ENCODE assay signal across 11 cellular contexts in the genomic region with DNA sequence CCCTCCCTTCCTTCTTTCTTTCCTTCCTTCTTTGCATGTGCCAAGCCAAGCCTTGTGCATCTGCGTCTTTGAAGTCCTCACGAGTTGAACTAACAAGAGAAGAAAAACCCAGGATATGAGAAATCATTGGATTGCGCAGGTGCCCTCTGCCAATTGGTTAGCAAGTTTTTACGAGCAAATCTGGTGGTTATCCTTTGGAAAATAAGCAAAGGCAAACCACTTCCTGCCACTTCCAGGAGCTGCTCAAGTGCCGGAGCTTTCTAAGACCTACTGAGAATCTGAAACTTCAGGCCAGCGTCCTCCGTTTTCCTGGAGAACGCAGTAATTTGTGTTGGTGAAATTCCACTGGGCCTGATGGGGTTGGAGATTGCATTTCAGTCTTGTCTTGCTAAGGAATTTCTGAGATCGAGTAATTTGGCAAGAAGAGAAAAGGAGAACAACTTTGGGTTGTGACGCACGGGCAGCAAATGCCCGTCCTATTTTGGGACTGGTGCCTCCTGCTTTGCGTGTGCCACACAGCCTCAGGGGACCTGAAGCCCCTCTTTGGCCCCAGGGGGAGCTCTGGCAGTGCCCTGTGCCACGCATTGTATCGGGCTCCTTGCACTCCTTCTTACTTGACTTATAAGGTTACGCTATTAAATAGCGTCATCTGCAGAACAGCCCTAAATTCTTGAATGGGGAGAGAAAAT. TPM values are rescaled to one million over a fixed set of nuclear protein-coding genes. Genes with fewer than 3 reads are reported as not detected.
DNase-seq lines count a peak whose midpoint lies in the region; ATAC-seq and TF ChIP-seq lines count a peak whose summit lies in the region.
"Had no signal": no experiment of that assay in that cellular context is flagged by ENCODE, and none has a peak within 500 bp of the region (broad histone marks: within the 10 kb centered on the region; RNA-seq: fewer than 3 reads in every experiment).

No MANE protein-coding gene starts in this region.

- H3K27ac ChIP-seq in Peyer's patch (peak overlapping the region in 3 of 4 donors; percentile 33 to 70 (median 41)), endodermal cell (ENCODE audit: low read depth, low read length) (no peak overlapping the region), GM23248 (no peak overlapping the region)
- H3K27ac ChIP-seq: cardiac muscle cell had no signal

- H3K27me3 ChIP-seq in Peyer's patch: no peaks in the 10 kb centered on the region
- H3K27me3 ChIP-seq in endodermal cell (ENCODE audit: control insufficient read depth, insufficient read depth, low read length, poor library complexity, severe bottlenecking): no peaks in the 10 kb centered on the region
- no peaks in the 10 kb centered on the region for H3K27me3 ChIP-seq in GM23248 (replicated peaks; ENCODE audit: insufficient read depth)
- H3K27me3 ChIP-seq: cardiac muscle cell had no signal

- H3K9me3 Mint-ChIP-seq in endodermal cell: no peaks in the 10 kb centered on the region

- no peaks in the 10 kb centered on the region for H3K9me2 ChIP-seq in GM23248 (ENCODE audit: insufficient read depth)

- no peak overlapping the region for H3K4me3 Mint-ChIP-seq in endodermal cell

- DNase-seq in EL (peak; percentile 95), Peyer's patch (no peak), endodermal cell (no peak), sciatic nerve (ENCODE audit: low spot score) (no peak), GM23248 (no peak)
- no peak for DNase-seq in activated CD8-positive, alpha-beta memory T cell treated with anti-CD3 and anti-CD28 coated beads, Interleukin-2, amount 50 U/mL, for 4 hours
- DNase-seq: NCI-H1048; stimulated activated CD4-positive, alpha-beta T cell treated with anti-CD3 and anti-CD28 coated beads, Interleukin-2, amount 100 ng/mL, for 48 hours had no signal

- WGBS in endodermal cell (ENCODE audit: insufficient coverage in 1 of 2, insufficient read length in 1 of 2), 2 experiments: 94 to 95% methylated on average over 11 to 17 of the region's 17 CpGs
- 85 to 86% methylated on average over 17 of the region's 17 CpGs for WGBS in GM23248 (ENCODE audit: low coverage in 1 of 2, low lambda C conversion rate in 2 of 2, missing lambda C conversion rate in 2 of 2), 2 experiments

- peaks cover 96% of the 10 kb centered on the region for H3K79me2 ChIP-seq in GM23248 (ENCODE audit: insufficient read depth)

- peaks cover 9% of the 10 kb centered on the region for H3K36me3 Mint-ChIP-seq in endodermal cell (ENCODE audit: low read depth)

- H3K4me1 ChIP-seq in Peyer's patch (peaks cover 3 to 51% (median 16%) of the 10 kb centered on the region in 4 donors), endodermal cell (ENCODE audit: control insufficient read depth, insufficient read depth, low read length) (no peaks in the 10 kb centered on the region), GM23248 (ENCODE audit: insufficient read depth) (no peaks in the 10 kb centered on the region)

- no peaks in the 10 kb centered on the region; the same call in none of the 2 replicates for H4K20me1 ChIP-seq in GM23248 (ENCODE audit: insufficient read depth)

- H3K4me1 Mint-ChIP-seq in endodermal cell: no peaks in the 10 kb centered on the region

- TF ChIP-seq CTCF in Peyer's patch (IDR thresholded peaks at IDR 0.05): no peak
- TF ChIP-seq CTCF in endodermal cell (conservative IDR thresholded peaks at IDR 0.05): no peak

- in situ Hi-C loops in GM23248 (cut with MboI): no loop called here

- intact Hi-C loops in sciatic nerve (cut with DNase I): no loop called here

- ATAC-seq in sciatic nerve (peak; percentile 56), HG03439 (IDR thresholded peaks at IDR 0.05; ENCODE audit: unreplicated experiment) (no peak)
- ATAC-seq in activated CD4-positive, CD25-positive, alpha-beta regulatory T cell treated with anti-CD3 and anti-CD28 coated beads, Interleukin-2, amount 50 U/mL, for 24 hours: no peak

- H3K4me2 ChIP-seq in GM23248 (ENCODE audit: unreplicated experiment): no peak overlapping the region

- H2AFZ ChIP-seq in GM23248: no peak overlapping the region

- peak overlapping the region; percentile 46 for H3K27ac Mint-ChIP-seq in endodermal cell

- H3F3A ChIP-seq in GM23248 (ENCODE audit: insufficient read depth): no peaks in the 10 kb centered on the region

- no peak overlapping the region for H3K9ac ChIP-seq in endodermal cell (ENCODE audit: extremely low read depth, low read length, poor library complexity, severe bottlenecking)
- no peak overlapping the region for H3K9ac ChIP-seq in GM23248

- TF ChIP-seq POLR2A in Peyer's patch (IDR thresholded peaks at IDR 0.05): no peak

- H3K9me3 ChIP-seq in Peyer's patch (no peaks in the 10 kb centered on the region), endodermal cell (ENCODE audit: control insufficient read depth, low read length) (no peaks in the 10 kb centered on the region), GM23248 (ENCODE audit: low read depth) (no peaks in the 10 kb centered on the region)

- no peaks in the 10 kb centered on the region for H3K27me3 Mint-ChIP-seq in endodermal cell (ENCODE audit: insufficient read depth)

- H3K36me3 ChIP-seq in Peyer's patch (no peaks in the 10 kb centered on the region), endodermal cell (ENCODE audit: control insufficient read depth, insufficient read depth, low read length) (no peaks in the 10 kb centered on the region), GM23248 (ENCODE audit: low read depth) (no peaks in the 10 kb centered on the region)
- H3K36me3 ChIP-seq: cardiac muscle cell had no signal

- H3K4me3 ChIP-seq in Peyer's patch: no peak overlapping the region
- no peak overlapping the region for H3K4me3 ChIP-seq in endodermal cell (ENCODE audit: low read length)
- H3K4me3 ChIP-seq in GM23248: no peak overlapping the region
- H3K4me3 ChIP-seq: cardiac muscle cell had no signal

RNA-seq across cellular contexts. Expression of a gene that starts 56.4 kb away (rescaled TPM):
- total RNA-seq in Peyer's patch (100 to 1,000 TPM in 1 of 4 donors, 10 to 100 TPM in 3; 44.6 to 152 (median 76.5) TPM), endodermal cell (10 to 100 TPM; 64.0 to 64.7 TPM), sciatic nerve (72.7 TPM)
- polyA plus RNA-seq in endodermal cell (2013, experiment 1 of 2): 52.7 TPM
- polyA plus RNA-seq in endodermal cell (2013, experiment 2 of 2): 47.8 TPM
- total RNA-seq in GM23248 (2014; rRNA removed; shearing (Covaris generic)): 7.8 and 9.5 TPM in 2 replicates
- polyA plus RNA-seq in GM23248 (2016; fragmentation: Nextera tagmentation; extraction: Ambion mirVana): 1.3 and 1.5 TPM in 2 replicates

Comparison
In these comparisons a context has a peak if more than half of its experiments do, and no peak if none do; other contexts are left out.
1. H3K27ac ChIP-seq: peak in Peyer's patch (3 of 4); none in endodermal cell (single experiment) and GM23248 (single experiment).